8 cellular contexts compared by ENCODE assay signal in genomic region chr3:12394516-12395271, GRCh38.
A peak's percentile ranks its signal among the peaks of the same experiment; 100 is the strongest.
DNase-seq lines count a peak whose midpoint lies in the region; ATAC-seq and TF ChIP-seq lines count a peak whose summit lies in the region.

No MANE protein-coding gene starts in this region.

- H3K27me3 ChIP-seq in adipocyte (replicated peaks; ENCODE audit: control insufficient read depth, insufficient read depth, low read length) (no peaks in the 10 kb centered on the region), Peyer's patch (no peaks in the 10 kb centered on the region), suprapubic skin (no peaks in the 10 kb centered on the region)

- H3K4me3 ChIP-seq in adipocyte (ENCODE audit: low read length) (peak overlapping the region; percentile 14), Peyer's patch (no peak overlapping the region), suprapubic skin (no peak overlapping the region), lower leg skin (ENCODE audit: low read depth, poor library complexity, severe bottlenecking) (no peak overlapping the region)

- peak; percentile 18 for ATAC-seq in GM19438 (IDR thresholded peaks at IDR 0.05; ENCODE audit: low read depth, unreplicated experiment)
- ATAC-seq in HG03135 (IDR thresholded peaks at IDR 0.05; ENCODE audit: unreplicated experiment) = peak; percentile 16

- H3K9me3 ChIP-seq in adipocyte (ENCODE audit: control insufficient read depth, low read length) (no peaks in the 10 kb centered on the region), Peyer's patch (no peaks in the 10 kb centered on the region), suprapubic skin (no peaks in the 10 kb centered on the region)

- no peak overlapping the region for H3K9ac ChIP-seq in adipocyte (ENCODE audit: low read length)

- H3K27ac ChIP-seq in Peyer's patch = no peak overlapping the region
- H3K27ac ChIP-seq in suprapubic skin = no peak overlapping the region

- TF ChIP-seq CTCF in Peyer's patch (IDR thresholded peaks at IDR 0.05) (no peak), suprapubic skin (IDR thresholded peaks at IDR 0.05) (no peak), lower leg skin (IDR thresholded peaks at IDR 0.05) (no peak)

- no peak for TF ChIP-seq EP300 in suprapubic skin (IDR thresholded peaks at IDR 0.05)

- 70% methylated on average over 4 of the region's 4 CpGs for WGBS in suprapubic skin
- WGBS in lower leg skin, 2 donors = 68 to 69% methylated on average over 4 of the region's 4 CpGs

- H3K4me1 ChIP-seq in adipocyte (ENCODE audit: control insufficient read depth, insufficient read depth, low read length) (peaks cover 49% of the 10 kb centered on the region), Peyer's patch (peaks cover 0 to 8% (median 2%) of the 10 kb centered on the region in 4 donors), suprapubic skin (peaks cover 9% of the 10 kb centered on the region)

- TF ChIP-seq POLR2A in Peyer's patch (IDR thresholded peaks at IDR 0.05) (no peak), suprapubic skin (IDR thresholded peaks at IDR 0.05) (no peak), lower leg skin (IDR thresholded peaks at IDR 0.05) (no peak)

- DNase-seq in EL (peak; percentile 6), adipocyte (ENCODE audit: low read depth) (peak; percentile 60), Peyer's patch (no peak), suprapubic skin (ENCODE audit: low spot score in 2 of 2) (no peak), lower leg skin (ENCODE audit: low spot score in 2 of 2) (no peak), ureter (ENCODE audit: low spot score) (no peak)

- peaks cover 62% of the 10 kb centered on the region for H3K36me3 ChIP-seq in adipocyte (ENCODE audit: control insufficient read depth, insufficient read depth, low read length, severe bottlenecking)
- no peaks in the 10 kb centered on the region for H3K36me3 ChIP-seq in Peyer's patch
- no peaks in the 10 kb centered on the region for H3K36me3 ChIP-seq in suprapubic skin

- intact Hi-C loops in lower leg skin (cut with DNase I; ENCODE audit: low total_unique reads) = no loop called here

Comparison
In these comparisons a context has a peak if more than half of its experiments do, and no peak if none do; other contexts are left out.
1. DNase-seq: peak in EL (single experiment) and adipocyte (single experiment); none in Peyer's patch (0 of 3), suprapubic skin (0 of 2), lower leg skin (0 of 2) and ureter (single experiment).